In the genomic region with DNA sequence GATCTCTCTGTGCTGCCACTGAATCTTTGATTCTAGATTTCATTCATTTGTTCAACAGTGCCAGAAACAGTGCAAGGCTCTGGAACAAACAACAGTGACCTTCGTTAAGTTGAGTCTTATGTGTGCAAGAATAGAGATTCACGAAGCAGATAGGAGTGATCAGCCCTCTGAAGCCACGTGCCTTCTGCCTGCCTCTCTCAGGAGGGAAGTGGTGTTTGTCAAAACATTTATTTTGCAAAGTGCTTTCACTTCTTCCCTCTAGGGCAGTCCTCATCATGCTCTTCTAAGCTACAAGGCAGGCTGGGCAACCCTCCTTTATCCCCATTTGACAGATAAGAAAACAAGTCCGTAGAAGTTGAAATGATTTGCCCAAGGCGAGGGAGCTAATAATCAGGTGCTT, we compare ENCODE assay signal across 22 cellular contexts.
A peak's percentile ranks its signal among the peaks of the same experiment; 100 is the strongest.
DNase-seq lines count a peak whose midpoint lies in the region; ATAC-seq, FAIRE-seq and TF ChIP-seq lines count a peak whose summit lies in the region.
"Had no signal": no experiment of that assay in that cellular context is flagged by ENCODE, and none has a peak within 500 bp of the region (broad histone marks: within the 10 kb centered on the region; RNA-seq: fewer than 3 reads in every experiment).

No MANE protein-coding gene starts in this region.

- H3K36me3 ChIP-seq in OCI-LY3 (replicated peaks; ENCODE audit: low read depth, low read length) = no peaks in the 10 kb centered on the region
- H3K36me3 ChIP-seq in kidney (ENCODE audit: control insufficient read depth in 1 of 2, insufficient read depth in 2 of 2, low read length in 2 of 2) = no peaks in the 10 kb centered on the region
- H3K36me3 ChIP-seq: SJCRH30 had no signal

- peak overlapping the region; percentile 7; the same call in 1 of the 2 replicates for H3K4me2 ChIP-seq in OCI-LY3 (ENCODE audit: low read length)

- no peak overlapping the region for H3K27ac Mint-ChIP-seq in stimulated activated naive CD8-positive, alpha-beta T cell treated with anti-CD3 and anti-CD28 coated beads, Interleukin-15, amount 100 ng/mL, for 72 hours
- H3K27ac Mint-ChIP-seq: CD14-positive monocyte; T-cell; T-helper 2 cell treated with Interferon-gamma antibody and Interleukin-4, amounts not matched to agents 5 μg/mL and 100 μg/mL, for 36 hours had no signal

- peaks cover 2 to 5% of the 10 kb centered on the region in 2 donors for H3K9me3 Mint-ChIP-seq in stimulated activated naive CD8-positive, alpha-beta T cell treated with anti-CD3 and anti-CD28 coated beads, Interleukin-15, amount 100 ng/mL, for 72 hours
- H3K9me3 Mint-ChIP-seq: T-helper 2 cell treated with Interferon-gamma antibody and Interleukin-4, amounts not matched to agents 5 μg/mL and 100 μg/mL, for 36 hours had no signal

- FAIRE-seq in HTR-8/SVneo (lab: Jason Lieb, UNC) (peak; percentile 42), kidney (lab: Jason Lieb, UNC) (no peak)
- FAIRE-seq: A204.1, D721Med had no signal

- ATAC-seq in stimulated activated naive CD8-positive, alpha-beta T cell treated with anti-CD3 and anti-CD28 coated beads, Interleukin-15, amount 100 ng/mL, for 72 hours = no peak
- ATAC-seq in HG02798 (IDR thresholded peaks at IDR 0.05; ENCODE audit: poor library complexity, unreplicated experiment) = no peak
- ATAC-seq: T-cell had no signal

- H2AFZ ChIP-seq in OCI-LY3 (ENCODE audit: low read depth, low read length) = no peak overlapping the region

- peaks cover 41% of the 10 kb centered on the region for H3K27me3 Mint-ChIP-seq in stimulated activated naive CD8-positive, alpha-beta T cell treated with anti-CD3 and anti-CD28 coated beads, Interleukin-15, amount 100 ng/mL, for 72 hours

- H4K20me1 ChIP-seq in OCI-LY3 (ENCODE audit: insufficient read depth, low read length) = no peaks in the 10 kb centered on the region

- no peaks in the 10 kb centered on the region for H3K79me2 ChIP-seq in OCI-LY3 (ENCODE audit: low read length)

- H3K4me1 Mint-ChIP-seq in stimulated activated naive CD8-positive, alpha-beta T cell treated with anti-CD3 and anti-CD28 coated beads, Interleukin-15, amount 100 ng/mL, for 72 hours = no peaks in the 10 kb centered on the region
- H3K4me1 Mint-ChIP-seq: CD14-positive monocyte, T-cell had no signal

- TF ChIP-seq CTCF in OCI-LY3 (IDR thresholded peaks at IDR 0.05; ENCODE audit: low read depth, low read length) = no peak
- no peak for TF ChIP-seq CTCF in fibroblast of villous mesenchyme (IDR thresholded peaks at IDR 0.05; ENCODE audit: insufficient read depth, low read depth, low read length)
- TF ChIP-seq CTCF in kidney (IDR thresholded peaks at IDR 0.05; ENCODE audit: borderline replicate concordance, extremely low read depth, insufficient read depth) = no peak

- H3K4me3 ChIP-seq in OCI-LY3 (ENCODE audit: low read length) (no peak overlapping the region), fibroblast of villous mesenchyme (ENCODE audit: low read depth, low read length) (no peak overlapping the region), kidney (ENCODE audit: low read length in 2 of 2) (no peak overlapping the region)
- H3K4me3 ChIP-seq: SJCRH30 had no signal

- intact Hi-C loops in kidney (cut with DNase I) = no loop called here

- no peak for DNase-seq in HTR-8/SVneo (ENCODE audit: insufficient read length, low spot score)
- DNase-seq in MV-4-11 (lab: John Stamatoyannopoulos, UW) = peak; percentile 75
- peak; percentile 18 for DNase-seq in fibroblast of villous mesenchyme (ENCODE audit: low read depth)
- no peak for DNase-seq in stimulated activated naive CD8-positive, alpha-beta T cell treated with anti-CD3 and anti-CD28 coated beads, Interleukin-15, amount 100 ng/mL, for 72 hours
- DNase-seq in kidney = no peak
- DNase-seq in LoVo (ENCODE audit: low spot score) = no peak
- DNase-seq: EL, GOT3, NCI-H1105, NCI-H146, NCI-H2029 treated with DMSO at 0.1 percent for 48 hours, NCI-H226, NCI-H510A treated with DMSO at 0.1 percent for 48 hours, NCI-H748 treated with DMSO at 0.1 percent for 48 hours, SJCRH30, T-cell had no signal

- H3K9me3 ChIP-seq in OCI-LY3 (ENCODE audit: insufficient read depth, low read length) (no peaks in the 10 kb centered on the region), kidney (ENCODE audit: control insufficient read depth in 1 of 2, low read length in 2 of 2) (no peaks in the 10 kb centered on the region)
- H3K9me3 ChIP-seq: SJCRH30 had no signal

- no peak overlapping the region for H3K4me3 Mint-ChIP-seq in stimulated activated naive CD8-positive, alpha-beta T cell treated with anti-CD3 and anti-CD28 coated beads, Interleukin-15, amount 100 ng/mL, for 72 hours
- H3K4me3 Mint-ChIP-seq: CD14-positive monocyte; T-cell; T-helper 2 cell treated with Interferon-gamma antibody and Interleukin-4, amounts not matched to agents 5 μg/mL and 100 μg/mL, for 36 hours had no signal

- H3K9ac ChIP-seq in OCI-LY3 (ENCODE audit: low read length) (no peak overlapping the region), kidney (ENCODE audit: low read length in 2 of 2) (no peak overlapping the region)

- H3K4me1 ChIP-seq in OCI-LY3 (ENCODE audit: low read length) (peaks cover 13% of the 10 kb centered on the region), kidney (ENCODE audit: control insufficient read depth in 1 of 2, insufficient read depth in 1 of 2, low read depth in 1 of 2, low read length in 2 of 2) (no peaks in the 10 kb centered on the region)
- H3K4me1 ChIP-seq: SJCRH30 had no signal

- peaks cover 83% of the 10 kb centered on the region for H3K27me3 ChIP-seq in OCI-LY3 (ENCODE audit: low read depth, low read length)

- H3K27ac ChIP-seq in OCI-LY3 (ENCODE audit: low read length) (no peak overlapping the region), kidney (ENCODE audit: low read depth in 2 of 2, low read length in 2 of 2) (no peak overlapping the region)
- H3K27ac ChIP-seq: SJCRH30 had no signal

Comparison
In these comparisons a context has a peak if more than half of its experiments do, and no peak if none do; other contexts are left out.
1. DNase-seq: peak in MV-4-11 (single experiment) and fibroblast of villous mesenchyme (single experiment); none in HTR-8/SVneo (single experiment), stimulated activated naive CD8-positive, alpha-beta T cell treated with anti-CD3 and anti-CD28 coated beads, Interleukin-15, amount 100 ng/mL, for 72 hours (0 of 2), kidney (single experiment) and LoVo (single experiment).